ENCODE assay signal across 1 cellular context in the genomic region with DNA sequence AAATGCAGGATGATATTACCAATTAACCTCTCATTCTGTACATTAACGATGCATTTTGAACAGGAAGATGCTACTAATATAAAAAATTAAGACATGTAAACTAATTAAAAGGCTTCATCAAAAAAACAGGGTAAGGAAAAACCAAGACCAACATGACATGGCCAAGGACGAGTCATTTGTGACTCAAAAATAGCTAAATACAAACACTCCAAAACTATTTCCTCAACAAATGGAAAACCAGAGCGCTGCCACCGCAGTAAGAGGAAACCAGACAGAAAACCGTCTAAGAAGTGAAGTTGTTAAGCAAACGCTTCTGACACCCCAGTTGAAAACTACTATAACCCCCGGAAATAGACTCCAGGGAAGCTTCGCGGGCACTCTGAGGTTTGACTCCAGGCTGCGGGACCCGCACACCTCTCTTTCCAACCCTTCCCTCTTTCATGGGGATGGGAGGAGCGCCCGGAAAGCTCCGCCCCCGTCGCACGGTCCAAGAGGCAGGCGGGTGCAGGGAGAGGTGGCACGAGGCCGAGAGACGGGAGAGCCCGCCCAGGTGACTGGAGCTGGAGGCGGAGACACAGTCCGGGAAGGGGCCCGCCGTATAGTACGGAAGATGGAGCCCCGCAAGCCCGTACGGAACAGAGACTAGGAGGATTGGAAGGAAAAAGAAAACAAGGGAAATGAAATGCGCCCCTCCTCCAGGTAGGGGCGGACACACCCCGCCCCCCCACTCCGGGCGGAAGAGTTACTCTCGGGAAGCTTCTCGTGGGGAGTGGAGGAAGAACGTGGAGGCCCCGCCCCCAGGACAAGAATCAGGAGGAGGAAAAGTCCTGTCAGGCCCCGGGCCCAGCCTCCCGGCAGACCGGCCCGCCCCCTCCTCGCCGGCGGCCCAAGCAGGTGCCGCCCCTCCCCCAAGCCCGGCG.
TF ChIP-seq lines count a peak whose summit lies in the region.

No MANE protein-coding gene starts in this region.

TF ChIP-seq in GM23338, 12 proteins besides CTCF, POLR2A, EP300 and RAD21:
- TF ChIP-seq, protein P1, sequence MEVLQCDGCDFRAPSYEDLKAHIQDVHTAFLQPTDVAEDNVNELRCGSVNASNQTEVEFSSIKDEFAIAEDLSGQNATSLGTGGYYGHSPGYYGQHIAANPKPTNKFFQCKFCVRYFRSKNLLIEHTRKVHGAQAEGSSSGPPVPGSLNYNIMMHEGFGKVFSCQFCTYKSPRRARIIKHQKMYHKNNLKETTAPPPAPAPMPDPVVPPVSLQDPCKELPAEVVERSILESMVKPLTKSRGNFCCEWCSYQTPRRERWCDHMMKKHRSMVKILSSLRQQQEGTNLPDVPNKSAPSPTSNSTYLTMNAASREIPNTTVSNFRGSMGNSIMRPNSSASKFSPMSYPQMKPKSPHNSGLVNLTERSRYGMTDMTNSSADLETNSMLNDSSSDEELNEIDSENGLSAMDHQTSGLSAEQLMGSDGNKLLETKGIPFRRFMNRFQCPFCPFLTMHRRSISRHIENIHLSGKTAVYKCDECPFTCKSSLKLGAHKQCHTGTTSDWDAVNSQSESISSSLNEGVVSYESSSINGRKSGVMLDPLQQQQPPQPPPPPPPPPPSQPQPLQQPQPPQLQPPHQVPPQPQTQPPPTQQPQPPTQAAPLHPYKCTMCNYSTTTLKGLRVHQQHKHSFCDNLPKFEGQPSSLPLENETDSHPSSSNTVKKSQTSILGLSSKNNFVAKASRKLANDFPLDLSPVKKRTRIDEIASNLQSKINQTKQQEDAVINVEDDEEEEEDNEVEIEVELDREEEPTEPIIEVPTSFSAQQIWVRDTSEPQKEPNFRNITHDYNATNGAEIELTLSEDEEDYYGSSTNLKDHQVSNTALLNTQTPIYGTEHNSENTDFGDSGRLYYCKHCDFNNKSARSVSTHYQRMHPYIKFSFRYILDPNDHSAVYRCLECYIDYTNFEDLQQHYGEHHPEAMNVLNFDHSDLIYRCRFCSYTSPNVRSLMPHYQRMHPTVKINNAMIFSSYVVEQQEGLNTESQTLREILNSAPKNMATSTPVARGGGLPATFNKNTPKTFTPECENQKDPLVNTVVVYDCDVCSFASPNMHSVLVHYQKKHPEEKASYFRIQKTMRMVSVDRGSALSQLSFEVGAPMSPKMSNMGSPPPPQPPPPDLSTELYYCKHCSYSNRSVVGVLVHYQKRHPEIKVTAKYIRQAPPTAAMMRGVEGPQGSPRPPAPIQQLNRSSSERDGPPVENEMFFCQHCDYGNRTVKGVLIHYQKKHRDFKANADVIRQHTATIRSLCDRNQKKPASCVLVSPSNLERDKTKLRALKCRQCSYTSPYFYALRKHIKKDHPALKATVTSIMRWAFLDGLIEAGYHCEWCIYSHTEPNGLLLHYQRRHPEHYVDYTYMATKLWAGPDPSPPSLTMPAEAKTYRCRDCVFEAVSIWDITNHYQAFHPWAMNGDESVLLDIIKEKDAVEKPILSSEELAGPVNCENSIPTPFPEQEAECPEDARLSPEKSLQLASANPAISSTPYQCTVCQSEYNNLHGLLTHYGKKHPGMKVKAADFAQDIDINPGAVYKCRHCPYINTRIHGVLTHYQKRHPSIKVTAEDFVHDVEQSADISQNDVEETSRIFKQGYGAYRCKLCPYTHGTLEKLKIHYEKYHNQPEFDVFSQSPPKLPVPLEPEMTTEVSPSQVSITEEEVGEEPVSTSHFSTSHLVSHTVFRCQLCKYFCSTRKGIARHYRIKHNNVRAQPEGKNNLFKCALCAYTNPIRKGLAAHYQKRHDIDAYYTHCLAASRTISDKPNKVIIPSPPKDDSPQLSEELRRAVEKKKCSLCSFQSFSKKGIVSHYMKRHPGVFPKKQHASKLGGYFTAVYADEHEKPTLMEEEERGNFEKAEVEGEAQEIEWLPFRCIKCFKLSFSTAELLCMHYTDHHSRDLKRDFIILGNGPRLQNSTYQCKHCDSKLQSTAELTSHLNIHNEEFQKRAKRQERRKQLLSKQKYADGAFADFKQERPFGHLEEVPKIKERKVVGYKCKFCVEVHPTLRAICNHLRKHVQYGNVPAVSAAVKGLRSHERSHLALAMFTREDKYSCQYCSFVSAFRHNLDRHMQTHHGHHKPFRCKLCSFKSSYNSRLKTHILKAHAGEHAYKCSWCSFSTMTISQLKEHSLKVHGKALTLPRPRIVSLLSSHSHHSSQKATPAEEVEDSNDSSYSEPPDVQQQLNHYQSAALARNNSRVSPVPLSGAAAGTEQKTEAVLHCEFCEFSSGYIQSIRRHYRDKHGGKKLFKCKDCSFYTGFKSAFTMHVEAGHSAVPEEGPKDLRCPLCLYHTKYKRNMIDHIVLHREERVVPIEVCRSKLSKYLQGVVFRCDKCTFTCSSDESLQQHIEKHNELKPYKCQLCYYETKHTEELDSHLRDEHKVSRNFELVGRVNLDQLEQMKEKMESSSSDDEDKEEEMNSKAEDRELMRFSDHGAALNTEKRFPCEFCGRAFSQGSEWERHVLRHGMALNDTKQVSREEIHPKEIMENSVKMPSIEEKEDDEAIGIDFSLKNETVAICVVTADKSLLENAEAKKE (CRISPR knock-in tag; IDR thresholded peaks at IDR 0.05) = no peak
- TF ChIP-seq STAT1 (IDR thresholded peaks at IDR 0.05; ENCODE audit: unreplicated experiment) (no peak), ZNF114 (CRISPR knock-in tag; IDR thresholded peaks at IDR 0.05) (no peak), CREB1 (CRISPR knock-in tag; IDR thresholded peaks at IDR 0.05; ENCODE audit: low read depth) (no peak), EZH2phosphoT487 (IDR thresholded peaks at IDR 0.05; ENCODE audit: unreplicated experiment) (no peak), ZNF331 (CRISPR knock-in tag; IDR thresholded peaks at IDR 0.05; ENCODE audit: low read depth) (no peak), NANOG (IDR thresholded peaks at IDR 0.05; ENCODE audit: borderline replicate concordance) (no peak), JUNB (IDR thresholded peaks at IDR 0.05; ENCODE audit: unreplicated experiment) (no peak), EZH2 (IDR thresholded peaks at IDR 0.05; ENCODE audit: low read depth, unreplicated experiment) (no peak), POLR2AphosphoS5 (IDR thresholded peaks at IDR 0.05; ENCODE audit: low read depth) (no peak)
- TF ChIP-seq, protein P2, sequence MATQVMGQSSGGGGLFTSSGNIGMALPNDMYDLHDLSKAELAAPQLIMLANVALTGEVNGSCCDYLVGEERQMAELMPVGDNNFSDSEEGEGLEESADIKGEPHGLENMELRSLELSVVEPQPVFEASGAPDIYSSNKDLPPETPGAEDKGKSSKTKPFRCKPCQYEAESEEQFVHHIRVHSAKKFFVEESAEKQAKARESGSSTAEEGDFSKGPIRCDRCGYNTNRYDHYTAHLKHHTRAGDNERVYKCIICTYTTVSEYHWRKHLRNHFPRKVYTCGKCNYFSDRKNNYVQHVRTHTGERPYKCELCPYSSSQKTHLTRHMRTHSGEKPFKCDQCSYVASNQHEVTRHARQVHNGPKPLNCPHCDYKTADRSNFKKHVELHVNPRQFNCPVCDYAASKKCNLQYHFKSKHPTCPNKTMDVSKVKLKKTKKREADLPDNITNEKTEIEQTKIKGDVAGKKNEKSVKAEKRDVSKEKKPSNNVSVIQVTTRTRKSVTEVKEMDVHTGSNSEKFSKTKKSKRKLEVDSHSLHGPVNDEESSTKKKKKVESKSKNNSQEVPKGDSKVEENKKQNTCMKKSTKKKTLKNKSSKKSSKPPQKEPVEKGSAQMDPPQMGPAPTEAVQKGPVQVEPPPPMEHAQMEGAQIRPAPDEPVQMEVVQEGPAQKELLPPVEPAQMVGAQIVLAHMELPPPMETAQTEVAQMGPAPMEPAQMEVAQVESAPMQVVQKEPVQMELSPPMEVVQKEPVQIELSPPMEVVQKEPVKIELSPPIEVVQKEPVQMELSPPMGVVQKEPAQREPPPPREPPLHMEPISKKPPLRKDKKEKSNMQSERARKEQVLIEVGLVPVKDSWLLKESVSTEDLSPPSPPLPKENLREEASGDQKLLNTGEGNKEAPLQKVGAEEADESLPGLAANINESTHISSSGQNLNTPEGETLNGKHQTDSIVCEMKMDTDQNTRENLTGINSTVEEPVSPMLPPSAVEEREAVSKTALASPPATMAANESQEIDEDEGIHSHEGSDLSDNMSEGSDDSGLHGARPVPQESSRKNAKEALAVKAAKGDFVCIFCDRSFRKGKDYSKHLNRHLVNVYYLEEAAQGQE (IDR thresholded peaks at IDR 0.05; ENCODE audit: unreplicated experiment) = no peak
- TF ChIP-seq, protein P3, sequence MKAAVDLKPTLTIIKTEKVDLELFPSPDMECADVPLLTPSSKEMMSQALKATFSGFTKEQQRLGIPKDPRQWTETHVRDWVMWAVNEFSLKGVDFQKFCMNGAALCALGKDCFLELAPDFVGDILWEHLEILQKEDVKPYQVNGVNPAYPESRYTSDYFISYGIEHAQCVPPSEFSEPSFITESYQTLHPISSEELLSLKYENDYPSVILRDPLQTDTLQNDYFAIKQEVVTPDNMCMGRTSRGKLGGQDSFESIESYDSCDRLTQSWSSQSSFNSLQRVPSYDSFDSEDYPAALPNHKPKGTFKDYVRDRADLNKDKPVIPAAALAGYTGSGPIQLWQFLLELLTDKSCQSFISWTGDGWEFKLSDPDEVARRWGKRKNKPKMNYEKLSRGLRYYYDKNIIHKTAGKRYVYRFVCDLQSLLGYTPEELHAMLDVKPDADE (IDR thresholded peaks at IDR 0.05) = no peak
